8 cellular contexts compared by ENCODE assay signal in genomic region chr6:113879186-113880096, GRCh38. TPM values are rescaled to one million over a fixed set of nuclear protein-coding genes. Genes with fewer than 3 reads are reported as not detected.
DNase-seq lines count a peak whose midpoint lies in the region; ATAC-seq, FAIRE-seq and TF ChIP-seq lines count a peak whose summit lies in the region.

No MANE protein-coding gene starts in this region.

- H3K4me3 ChIP-seq in kidney (ENCODE audit: low read length in 2 of 2), result peak overlapping the region in 1 of 2 donors; percentile 17

- peak; percentile 21 for DNase-seq in NCI-H510A treated with DMSO at 0.1 percent for 48 hours (lab: John Stamatoyannopoulos, UW)
- no peak for DNase-seq in NCI-H510A (lab: John Stamatoyannopoulos, UW)
- DNase-seq in HT1080 (ENCODE audit: low read depth), result peak; percentile 69
- DNase-seq in NCI-H774 (lab: John Stamatoyannopoulos, UW), result peak; percentile 86
- peak; percentile 80 for DNase-seq in MCF 10A (ENCODE audit: unreplicated experiment)
- DNase-seq in kidney, result no peak
- DNase-seq in stimulated activated naive CD8-positive, alpha-beta T cell treated with anti-CD3 and anti-CD28 coated beads, Interleukin-15, amount 100 ng/mL, for 72 hours, result peak in 1 of 2 donors; percentile 12

- no peak overlapping the region for H3K27ac Mint-ChIP-seq in MCF 10A (ENCODE audit: low read depth, unreplicated experiment)
- H3K27ac Mint-ChIP-seq in stimulated activated naive CD8-positive, alpha-beta T cell treated with anti-CD3 and anti-CD28 coated beads, Interleukin-15, amount 100 ng/mL, for 72 hours, result no peak overlapping the region

- POLR2A ChIA-PET in MCF 10A (lab: Yijun Ruan, JAX), result interaction anchor here (0.5 to 1.8 kb wide), 9 partner anchors 20 to 1548 kb away, joined by 3 to 9 read pairs (median 4); no protein-coding TSS in a partner anchor

- H3K9me3 Mint-ChIP-seq in MCF 10A (ENCODE audit: unreplicated experiment), result no peaks in the 10 kb centered on the region
- no peaks in the 10 kb centered on the region for H3K9me3 Mint-ChIP-seq in stimulated activated naive CD8-positive, alpha-beta T cell treated with anti-CD3 and anti-CD28 coated beads, Interleukin-15, amount 100 ng/mL, for 72 hours

- no peaks in the 10 kb centered on the region for H3K9me3 ChIP-seq in kidney (ENCODE audit: control insufficient read depth in 1 of 2, low read length in 2 of 2)

- H3K27me3 Mint-ChIP-seq in MCF 10A (ENCODE audit: insufficient read depth, unreplicated experiment), result no peaks in the 10 kb centered on the region
- peaks cover 26% of the 10 kb centered on the region for H3K27me3 Mint-ChIP-seq in stimulated activated naive CD8-positive, alpha-beta T cell treated with anti-CD3 and anti-CD28 coated beads, Interleukin-15, amount 100 ng/mL, for 72 hours

- TF ChIP-seq CTCF in MCF 10A (IDR thresholded peaks at IDR 0.05; ENCODE audit: unreplicated experiment) (peak; percentile 80), kidney (IDR thresholded peaks at IDR 0.05; ENCODE audit: borderline replicate concordance, extremely low read depth, insufficient read depth) (peak; percentile 62)

- peak; percentile 99 for ATAC-seq in GM21717 (IDR thresholded peaks at IDR 0.05; ENCODE audit: unreplicated experiment)
- ATAC-seq in stimulated activated naive CD8-positive, alpha-beta T cell treated with anti-CD3 and anti-CD28 coated beads, Interleukin-15, amount 100 ng/mL, for 72 hours, result peak; percentile 90

- H3K4me1 Mint-ChIP-seq in MCF 10A (ENCODE audit: insufficient read depth, unreplicated experiment), result peaks cover 7% of the 10 kb centered on the region
- no peaks in the 10 kb centered on the region for H3K4me1 Mint-ChIP-seq in stimulated activated naive CD8-positive, alpha-beta T cell treated with anti-CD3 and anti-CD28 coated beads, Interleukin-15, amount 100 ng/mL, for 72 hours

- no peaks in the 10 kb centered on the region for H3K36me3 ChIP-seq in kidney (ENCODE audit: control insufficient read depth in 1 of 2, insufficient read depth in 2 of 2, low read length in 2 of 2)

- H3K36me3 Mint-ChIP-seq in MCF 10A (ENCODE audit: insufficient read depth, unreplicated experiment), result no peaks in the 10 kb centered on the region

- H3K4me3 Mint-ChIP-seq in MCF 10A (ENCODE audit: unreplicated experiment), result no peak overlapping the region
- no peak overlapping the region for H3K4me3 Mint-ChIP-seq in stimulated activated naive CD8-positive, alpha-beta T cell treated with anti-CD3 and anti-CD28 coated beads, Interleukin-15, amount 100 ng/mL, for 72 hours

- FAIRE-seq in kidney (lab: Jason Lieb, UNC), result peak; percentile 83

- BruUV-seq in MCF 10A (replicated peaks; lab: Mats Ljungman, UMichigan), result no TSS peak

- CTCF ChIA-PET in MCF 10A (lab: Yijun Ruan, JAX), result interaction anchor here (0.6 to 3.6 kb wide), 40 partner anchors 10 to 1699 kb away, joined by 3 to 20 read pairs (median 4); no protein-coding TSS in a partner anchor

- no peak overlapping the region for H3K27ac ChIP-seq in kidney (ENCODE audit: low read depth in 2 of 2, low read length in 2 of 2)

- no peak overlapping the region for H3K9ac ChIP-seq in kidney (ENCODE audit: low read length in 2 of 2)

- intact Hi-C loops in MCF 10A (cut with micrococcal nuclease) (loop anchor here (1.0 to 10.0 kb wide), 6 partner anchors 287 to 1542 kb away; no protein-coding TSS in a partner anchor), kidney (cut with DNase I) (no loop called here)

- no peaks in the 10 kb centered on the region for H3K4me1 ChIP-seq in kidney (ENCODE audit: control insufficient read depth in 1 of 2, insufficient read depth in 1 of 2, low read depth in 1 of 2, low read length in 2 of 2)

RNA-seq across cellular contexts. Expression of gene MARCKS, which starts 22.3 kb away (rescaled TPM):
- 0.08 TPM in 1 of 2 replicates, not detected in the other for total RNA-seq in HT1080 (2014; rRNA removed; shearing (Covaris generic))
- polyA plus RNA-seq in HT1080 (2015; cell fraction: cytosol; rRNA removed), result 0.02 and 0.06 TPM in 2 replicates
- polyA plus RNA-seq in HT1080 (2015; cell fraction: nucleus; rRNA removed), result 0.06 and 0.17 TPM in 2 replicates
- total RNA-seq in MCF 10A (2022) (39.3 and 59.9 TPM in 2 replicates), kidney (61.9 TPM)
- 14.0 TPM for polyA plus RNA-seq in kidney (ENCODE audit: insufficient read depth, low read depth, low replicate concordance)

Comparison
In these comparisons a context has a peak if more than half of its experiments do, and no peak if none do; other contexts are left out.
1. DNase-seq: peak in NCI-H510A treated with DMSO at 0.1 percent for 48 hours (single experiment), HT1080 (single experiment), NCI-H774 (single experiment) and MCF 10A (single experiment); none in NCI-H510A (single experiment) and kidney (single experiment).
2. RNA of gene MARCKS, which starts 22.3 kb away (total RNA-seq): 61.9 TPM in kidney (single experiment) and 39.3 to 59.9 TPM in MCF 10A; 0.08 TPM in HT1080; every median in the first group is over 10 times any median in the second.